2 cellular contexts compared by ENCODE assay signal in genomic region chr19:2903326-2903725, GRCh38. TPM values are rescaled to one million over a fixed set of nuclear protein-coding genes. Genes with fewer than 3 reads are reported as not detected.
"Had no signal": no experiment of that assay in that cellular context is flagged by ENCODE, and none has a peak within 500 bp of the region (broad histone marks: within the 10 kb centered on the region; RNA-seq: fewer than 3 reads in every experiment).

No MANE protein-coding gene starts in this region.

RNA-seq across cellular contexts. Expression of gene ZNF556, which starts 36.2 kb away (rescaled TPM):
- total RNA-seq: Peyer's patch, Right ventricle myocardium inferior had no signal
